20 cellular contexts compared by ENCODE assay signal in the genomic region with DNA sequence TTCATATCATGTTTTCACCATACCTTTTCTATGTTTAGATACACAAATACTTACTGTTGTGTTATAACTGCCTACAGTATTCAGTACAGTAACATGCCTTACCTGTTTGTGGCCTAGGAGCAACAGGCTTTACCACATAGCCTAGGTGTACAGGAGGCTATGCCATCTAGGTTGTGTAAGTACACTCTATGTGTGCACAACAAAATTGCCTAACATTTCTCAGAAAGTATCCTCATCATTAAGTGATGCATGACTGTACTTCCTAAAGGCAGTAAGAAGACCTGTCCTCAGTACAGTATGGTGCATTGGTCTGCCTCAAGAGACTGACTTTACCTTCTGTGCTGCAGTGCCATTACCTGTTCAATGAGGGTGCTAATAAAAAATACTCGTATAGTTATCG. TPM values are rescaled to one million over a fixed set of nuclear protein-coding genes. Genes with fewer than 3 reads are reported as not detected.
"Had no signal": no experiment of that assay in that cellular context is flagged by ENCODE, and none has a peak within 500 bp of the region (broad histone marks: within the 10 kb centered on the region; RNA-seq: fewer than 3 reads in every experiment).

No MANE protein-coding gene starts in this region.

- H3K9me3 ChIP-seq: ascending aorta, right atrium auricular region, suprapubic skin had no signal

- H3K27me3 ChIP-seq: ascending aorta, right atrium auricular region, suprapubic skin had no signal

- H3K4me3 ChIP-seq: ascending aorta, right atrium auricular region, suprapubic skin had no signal

- ATAC-seq: activated naive CD8-positive, alpha-beta T cell treated with anti-CD3 and anti-CD28 coated beads, Interleukin-2, amount 50 U/mL, for 24 hours; T-helper 17 cell had no signal

- H3K9me3 Mint-ChIP-seq: activated naive CD4-positive, alpha-beta T cell treated with anti-CD3 and anti-CD28 coated beads, Interleukin-2, amount 10 ng/mL, durations not matched to agents 7 days and 5 days; activated naive CD8-positive, alpha-beta T cell treated with anti-CD3 and anti-CD28 coated beads, Interleukin-2, amount 50 U/mL, for 24 hours; stimulated activated naive CD8-positive, alpha-beta T cell treated with anti-CD3 and anti-CD28 coated beads, Interleukin-15, Interleukin-2, amounts not matched to agents 100 ng/mL and 50 ng/mL, for 24 hours had no signal

- H3K4me3 Mint-ChIP-seq: activated naive CD4-positive, alpha-beta T cell treated with anti-CD3 and anti-CD28 coated beads, Interleukin-2, amount 10 ng/mL, durations not matched to agents 7 days and 5 days; activated naive CD8-positive, alpha-beta T cell treated with anti-CD3 and anti-CD28 coated beads, Interleukin-2, amount 50 U/mL, for 24 hours; stimulated activated naive CD8-positive, alpha-beta T cell treated with anti-CD3 and anti-CD28 coated beads, Interleukin-15, Interleukin-2, amounts not matched to agents 100 ng/mL and 50 ng/mL, for 24 hours; T-helper 17 cell had no signal

- H3K27me3 Mint-ChIP-seq: activated naive CD4-positive, alpha-beta T cell treated with anti-CD3 and anti-CD28 coated beads, Interleukin-2, amount 10 ng/mL, durations not matched to agents 7 days and 5 days; activated naive CD8-positive, alpha-beta T cell treated with anti-CD3 and anti-CD28 coated beads, Interleukin-2, amount 50 U/mL, for 24 hours; progenitor cell of endocrine pancreas; stimulated activated naive CD8-positive, alpha-beta T cell treated with anti-CD3 and anti-CD28 coated beads, Interleukin-15, Interleukin-2, amounts not matched to agents 100 ng/mL and 50 ng/mL, for 24 hours; T-helper 17 cell had no signal

- H3K4me1 ChIP-seq: ascending aorta, right atrium auricular region had no signal

- DNase-seq: activated CD4-positive, alpha-beta T cell treated with anti-CD3 and anti-CD28 coated beads, Interleukin-2, amount 50 U/mL, for 48 hours; activated effector memory CD4-positive, alpha-beta T cell treated with Interleukin-2 at 50 U/mL for 16 hours; activated naive CD4-positive, alpha-beta T cell treated with anti-CD3 and anti-CD28 coated beads, Interleukin-2, amount 10 ng/mL, durations not matched to agents 7 days and 5 days; activated naive CD8-positive, alpha-beta T cell treated with anti-CD3 and anti-CD28 coated beads, Interleukin-2, amount 50 U/mL, for 24 hours; cerebellar nuclear complex; effector CD8-positive, alpha-beta T cell; foreskin fibroblast; glutamatergic neuron; hippocampal formation; T-helper 17 cell had no signal

- H3K27ac Mint-ChIP-seq: activated naive CD4-positive, alpha-beta T cell treated with anti-CD3 and anti-CD28 coated beads, Interleukin-2, amount 10 ng/mL, durations not matched to agents 7 days and 5 days; activated naive CD8-positive, alpha-beta T cell treated with anti-CD3 and anti-CD28 coated beads, Interleukin-2, amount 50 U/mL, for 24 hours; progenitor cell of endocrine pancreas; stimulated activated naive CD8-positive, alpha-beta T cell treated with anti-CD3 and anti-CD28 coated beads, Interleukin-15, Interleukin-2, amounts not matched to agents 100 ng/mL and 50 ng/mL, for 24 hours; T-helper 17 cell had no signal

- FAIRE-seq: islet of Langerhans had no signal

- H3K27ac ChIP-seq: ascending aorta, right atrium auricular region, suprapubic skin had no signal

RNA-seq across cellular contexts. Expression of a gene that starts 40.4 kb away (rescaled TPM):
- total RNA-seq: ascending aorta, mononuclear cell, osteoblast, progenitor cell of endocrine pancreas, right atrium auricular region, skeletal muscle tissue, T-helper 17 cell had no signal
- polyA plus RNA-seq: neural cell had no signal
